ENCODE assay signal across 1 cellular context in genomic region chr1:28470146-28470545, GRCh38.
TF ChIP-seq lines count a peak whose summit lies in the region.

No MANE protein-coding gene starts in this region.

TF ChIP-seq in K562, 482 proteins besides CTCF, POLR2A, EP300 and RAD21:
- TF ChIP-seq PRDM10 (IDR thresholded peaks at IDR 0.05; ENCODE audit: partially characterized antibody): peak; percentile 42
- TF ChIP-seq EP400 (IDR thresholded peaks at IDR 0.05): no peak
- no peak for TF ChIP-seq ZNF143 (CRISPR knock-in tag; IDR thresholded peaks at IDR 0.05)
- no peak for TF ChIP-seq MBD2 (IDR thresholded peaks at IDR 0.05; ENCODE audit: borderline replicate concordance, low read depth)
- no peak for TF ChIP-seq NRF1 (conservative IDR thresholded peaks at IDR 0.05 in 1 of 2, IDR thresholded peaks at IDR 0.05 in 1 of 2)
- no peak for TF ChIP-seq SRF (CRISPR knock-in tag; IDR thresholded peaks at IDR 0.05)
- TF ChIP-seq TCF15 (CRISPR knock-in tag; IDR thresholded peaks at IDR 0.05): no peak
